In genomic region chr12:66176105-66176504, GRCh38 we compare ENCODE assay signal across 34 cellular contexts.
"Had no signal": no experiment of that assay in that cellular context is flagged by ENCODE, and none has a peak within 500 bp of the region (broad histone marks: within the 10 kb centered on the region; RNA-seq: fewer than 3 reads in every experiment).

No MANE protein-coding gene starts in this region.

- H3K4me1 ChIP-seq: adrenal gland, body of pancreas, gastroesophageal sphincter had no signal

- H3K4me1 Mint-ChIP-seq: nephron progenitor cell; stimulated activated memory B cell treated with anti-CD40 and anti-IgM and Interleukin-4, amounts not matched to agents 10 μg/mL and 1 μg/mL and 100 μg/mL, for 72 hours had no signal

- H3K27ac ChIP-seq: adrenal gland, body of pancreas, gastroesophageal sphincter, heart left ventricle, neutrophil, ovary, skin epidermis, upper lobe of left lung, VCaP had no signal

- H3K9me3 ChIP-seq: adrenal gland, body of pancreas, gastroesophageal sphincter, heart left ventricle, mucosa of descending colon, neutrophil, ovary, upper lobe of left lung had no signal

- ATAC-seq: activated T-cell treated with anti-CD3 and anti-CD28 coated beads, Interleukin-2, amount 50 U/mL, for 72 hours; body of pancreas; effector memory CD8-positive, alpha-beta T cell; heart left ventricle; left ventricle myocardium superior; sciatic nerve; stimulated activated memory B cell treated with anti-CD40 and anti-IgM and Interleukin-4, amounts not matched to agents 10 μg/mL and 1 μg/mL and 100 μg/mL, for 72 hours; stimulated activated naive CD8-positive, alpha-beta T cell treated with anti-CD3 and anti-CD28 coated beads, Interleukin-15, amount 100 ng/mL, for 72 hours had no signal

- DNase-seq: activated CD4-positive, alpha-beta T cell treated with anti-CD3 and anti-CD28 coated beads for 4 hours; activated CD4-positive, alpha-beta T cell treated with anti-CD3 and anti-CD28 coated beads, Interleukin-2, amount 50 U/mL, for 4 hours; activated naive CD4-positive, alpha-beta T cell; activated T-cell treated with anti-CD3 and anti-CD28 coated beads for 4 hours; activated T-cell treated with anti-CD3 and anti-CD28 coated beads, Interleukin-2, amount 50 U/mL, for 72 hours; adrenal gland; aorta; body of pancreas; cerebellar nuclear complex; cortex of kidney; effector memory CD8-positive, alpha-beta T cell; heart left ventricle; left ventricle myocardium superior; mucosa of descending colon; nephron progenitor cell; ovary; stimulated activated CD4-positive, alpha-beta T cell treated with anti-CD3 and anti-CD28 coated beads, Interleukin-1b, Interleukin-23, amount 100 ng/mL, for 48 hours; stimulated activated CD4-positive, alpha-beta T cell treated with anti-CD3 and anti-CD28 coated beads, Interleukin-4, amount 100 ng/mL, for 4 hours; stimulated activated CD8-positive, alpha-beta memory T cell treated with anti-CD3 and anti-CD28 coated beads, Interleukin-4, amount 100 ng/mL, for 48 hours; stimulated activated naive CD8-positive, alpha-beta T cell treated with anti-CD3 and anti-CD28 coated beads, Interleukin-15, amount 100 ng/mL, for 72 hours; substantia nigra; T-helper 9 cell; upper lobe of left lung had no signal

- H3K4me3 Mint-ChIP-seq: activated naive CD8-positive, alpha-beta T cell; activated T-cell treated with anti-CD3 and anti-CD28 coated beads, Interleukin-2, amount 50 U/mL, for 72 hours; effector memory CD8-positive, alpha-beta T cell; nephron progenitor cell; stimulated activated memory B cell treated with anti-CD40 and anti-IgM and Interleukin-4, amounts not matched to agents 10 μg/mL and 1 μg/mL and 100 μg/mL, for 72 hours; stimulated activated naive CD8-positive, alpha-beta T cell treated with anti-CD3 and anti-CD28 coated beads, Interleukin-15, amount 100 ng/mL, for 72 hours; T-helper 1 cell treated with Interleukin-12 subunit alpha and Interleukin-12 subunit beta and Interleukin-4 antibody, amounts not matched to agents 30 μg/mL and 1 μg/mL, for 36 hours had no signal

- H3K36me3 ChIP-seq: adrenal gland, gastroesophageal sphincter, heart left ventricle, neutrophil, ovary, upper lobe of left lung had no signal

- H3K9me3 Mint-ChIP-seq: activated T-cell treated with anti-CD3 and anti-CD28 coated beads, Interleukin-2, amount 50 U/mL, for 72 hours; effector memory CD8-positive, alpha-beta T cell; stimulated activated memory B cell treated with anti-CD40 and anti-IgM and Interleukin-4, amounts not matched to agents 10 μg/mL and 1 μg/mL and 100 μg/mL, for 72 hours; stimulated activated naive CD8-positive, alpha-beta T cell treated with anti-CD3 and anti-CD28 coated beads, Interleukin-15, amount 100 ng/mL, for 72 hours; T-helper 1 cell treated with Interleukin-12 subunit alpha and Interleukin-12 subunit beta and Interleukin-4 antibody, amounts not matched to agents 30 μg/mL and 1 μg/mL, for 36 hours had no signal

- FAIRE-seq: islet of Langerhans, TTC549 had no signal

- H3K4me3 ChIP-seq: adrenal gland, body of pancreas, gastroesophageal sphincter, heart left ventricle, mucosa of descending colon, ovary, skin epidermis, upper lobe of left lung had no signal

- H3K36me3 Mint-ChIP-seq: activated naive CD8-positive, alpha-beta T cell; stimulated activated memory B cell treated with anti-CD40 and anti-IgM and Interleukin-4, amounts not matched to agents 10 μg/mL and 1 μg/mL and 100 μg/mL, for 72 hours had no signal

- H3K27ac Mint-ChIP-seq: activated naive CD8-positive, alpha-beta T cell; activated T-cell treated with anti-CD3 and anti-CD28 coated beads, Interleukin-2, amount 50 U/mL, for 72 hours; effector memory CD8-positive, alpha-beta T cell; nephron progenitor cell; progenitor cell of endocrine pancreas; stimulated activated memory B cell treated with anti-CD40 and anti-IgM and Interleukin-4, amounts not matched to agents 10 μg/mL and 1 μg/mL and 100 μg/mL, for 72 hours; stimulated activated naive CD8-positive, alpha-beta T cell treated with anti-CD3 and anti-CD28 coated beads, Interleukin-15, amount 100 ng/mL, for 72 hours; T-helper 1 cell treated with Interleukin-12 subunit alpha and Interleukin-12 subunit beta and Interleukin-4 antibody, amounts not matched to agents 30 μg/mL and 1 μg/mL, for 36 hours had no signal

- H3K27me3 ChIP-seq: adrenal gland, body of pancreas, heart left ventricle, neutrophil, ovary, upper lobe of left lung had no signal
